In genomic region chr1:68746378-68746777, GRCh38 we compare ENCODE assay signal across 8 cellular contexts.
"Had no signal": no experiment of that assay in that cellular context is flagged by ENCODE, and none has a peak within 500 bp of the region (broad histone marks: within the 10 kb centered on the region; RNA-seq: fewer than 3 reads in every experiment).

No MANE protein-coding gene starts in this region.

- FAIRE-seq: G401.6, GM12878, GM12891, GM12892, GM18507, GM19239 had no signal

- ATAC-seq: GM12878 had no signal

- DNase-seq: GDM1, GF-D8 had no signal

- H3K4me3 ChIP-seq: GM12878 had no signal
